8 cellular contexts compared by ENCODE assay signal in genomic region chr13:24688111-24688510, GRCh38. TPM values are rescaled to one million over a fixed set of nuclear protein-coding genes. Genes with fewer than 3 reads are reported as not detected.
"Had no signal": no experiment of that assay in that cellular context is flagged by ENCODE, and none has a peak within 500 bp of the region (broad histone marks: within the 10 kb centered on the region; RNA-seq: fewer than 3 reads in every experiment).

No MANE protein-coding gene starts in this region.

- H3K27ac ChIP-seq: GM23248, HL-60 had no signal

- H2AFZ ChIP-seq: GM23248 had no signal

- H3K4me3 Mint-ChIP-seq: H9, IgD-negative memory B cell had no signal

- H3K4me3 ChIP-seq: GM23248 had no signal

- H3K36me3 Mint-ChIP-seq: IgD-negative memory B cell had no signal

- DNase-seq: GM23248, H9, HCEC 1CT, KBM-7 had no signal

- ATAC-seq: HepG2 had no signal

- H3K9ac ChIP-seq: GM23248 had no signal

- H3K9me3 Mint-ChIP-seq: H9, IgD-negative memory B cell had no signal

RNA-seq across cellular contexts. Expression of gene ATP12A, which starts 7.9 kb away (rescaled TPM):
- total RNA-seq: GM23248, HepG2, HT1080 had no signal
- polyA plus RNA-seq: GM23248, HepG2, IgD-negative memory B cell had no signal
